ENCODE assay signal across 8 cellular contexts in the genomic region with DNA sequence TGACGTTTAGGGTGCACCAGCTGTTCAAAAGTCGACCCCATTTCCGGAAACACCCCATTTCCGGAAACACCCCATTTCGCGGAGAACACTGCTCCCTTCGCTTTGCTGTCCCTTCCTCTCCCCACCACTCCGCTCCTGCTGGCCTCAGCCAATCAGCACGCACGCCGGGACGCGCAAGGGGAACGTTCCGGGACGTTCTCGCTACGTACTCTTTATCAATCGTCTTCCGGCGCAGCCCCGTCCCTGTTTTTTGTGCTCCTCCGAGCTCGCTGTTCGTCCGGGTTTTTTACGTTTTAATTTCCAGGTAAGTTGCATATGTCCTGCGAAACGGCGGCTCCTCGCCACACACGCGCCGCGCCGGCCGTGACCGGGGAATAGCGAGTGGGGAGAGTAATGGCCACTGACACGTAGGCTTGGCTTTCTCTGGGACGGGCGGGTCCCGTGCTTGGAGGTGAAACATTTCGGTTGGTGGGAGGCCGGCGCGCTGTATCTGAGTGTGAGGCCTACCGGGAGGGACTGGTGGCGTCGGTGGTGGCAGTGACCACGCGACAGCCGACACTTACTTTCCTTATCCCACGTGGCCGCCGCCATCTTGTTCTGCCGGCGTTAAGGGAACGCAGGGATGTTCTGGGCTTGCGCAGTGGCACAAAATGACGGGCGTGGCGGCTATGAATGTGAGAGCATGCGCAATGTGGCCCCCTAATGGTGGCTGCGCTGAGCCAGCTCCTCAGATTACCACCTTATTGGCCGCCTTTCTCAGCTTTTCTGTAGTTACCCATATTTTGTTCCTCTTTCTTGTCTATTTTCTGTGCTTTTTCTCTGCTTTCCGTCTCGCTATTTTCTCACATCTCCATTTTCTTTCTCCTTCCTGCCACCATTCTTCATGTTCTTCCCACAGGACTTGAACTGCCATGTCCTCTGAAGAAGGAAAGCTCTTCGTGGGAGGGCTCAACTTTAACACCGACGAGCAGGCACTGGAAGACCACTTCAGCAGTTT. TPM values are rescaled to one million over a fixed set of nuclear protein-coding genes. Genes with fewer than 3 reads are reported as not detected.
DNase-seq lines count a peak whose midpoint lies in the region; ATAC-seq and TF ChIP-seq lines count a peak whose summit lies in the region.

RBM3 (plus strand) TSS at position 215 of the 997 bp plus-strand sequence; CDS start at position 912, 697 bp downstream.

- H3K27ac ChIP-seq in angular gyrus (ENCODE audit: low read depth, low read length) (peak within 1 kb of the TSS; percentile 96), psoas muscle (peak within 1 kb of the TSS; percentile 94), urinary bladder (ENCODE audit: low read depth) (peak within 1 kb of the TSS; percentile 93)

- TF ChIP-seq CTCF in psoas muscle (IDR thresholded peaks at IDR 0.05) = peak; percentile 43

- no peaks in the 10 kb centered on the region for H3K9me3 ChIP-seq in psoas muscle

- H3K4me1 ChIP-seq in psoas muscle (peaks cover 8% of the 10 kb centered on the region), urinary bladder (ENCODE audit: insufficient read depth) (no peaks in the 10 kb centered on the region)

- peaks cover 10 to 44% of the 10 kb centered on the region in 2 donors for H3K36me3 ChIP-seq in psoas muscle (ENCODE audit: insufficient read depth in 1 of 2, low read depth in 1 of 2)
- H3K36me3 ChIP-seq in urinary bladder (ENCODE audit: insufficient read depth) = peaks cover 6% of the 10 kb centered on the region

- WGBS in psoas muscle, 3 donors = 0 to 37% (median 0%) methylated on average over 47 to 71 of the region's 71 CpGs
- under 1% methylated on average over 68 of the region's 71 CpGs for WGBS in urinary bladder

- DNase-seq in NCI-H187 treated with DMSO at 0.1 percent for 48 hours (lab: John Stamatoyannopoulos, UW) (peak; percentile 41), T-helper 2 cell (peak; percentile 74 to 98 (median 89)), left ventricle myocardium superior (peak; percentile 93), psoas muscle (peak; percentile 92 to 97)

- no peaks in the 10 kb centered on the region for H3K27me3 ChIP-seq in psoas muscle (ENCODE audit: insufficient read depth in 3 of 3, low read length in 2 of 3)

- H3K4me3 ChIP-seq in psoas muscle = peak within 1 kb of the TSS; percentile 78
- peak within 1 kb of the TSS; percentile 72 for H3K4me3 ChIP-seq in urinary bladder (ENCODE audit: low read depth, low read length)

- intact Hi-C loops in left ventricle myocardium superior (cut with micrococcal nuclease) (no loop called here), psoas muscle (cut with DNase I) (no loop called here)

- ATAC-seq in GM18499 (IDR thresholded peaks at IDR 0.05; ENCODE audit: insufficient read depth, unreplicated experiment) (peak; percentile 50), HG02938 (IDR thresholded peaks at IDR 0.05; ENCODE audit: unreplicated experiment) (peak; percentile 84), left ventricle myocardium superior (peak; percentile 99), psoas muscle (peak; percentile 96 to 98 (median 96))

RNA-seq across cellular contexts. Expression of gene RBM3, which starts in this region (rescaled TPM):
- 103 TPM for total RNA-seq in left ventricle myocardium superior
- 100 to 1,000 TPM in 2 of 4 donors, 10 to 100 TPM in 2; 15.9 to 206 (median 83.2) TPM for total RNA-seq in psoas muscle
- 100 to 1,000 TPM in 1 of 3 donors, 10 to 100 TPM in 2; 26.4 to 137 (median 68.9) TPM for polyA plus RNA-seq in psoas muscle
- total RNA-seq in urinary bladder = 198 TPM
- 205 TPM for polyA plus RNA-seq in urinary bladder

Comparison
In these comparisons a context has a peak if more than half of its experiments do, and no peak if none do; other contexts are left out.
1. Peak in every context shown above with its lines: DNase-seq, ATAC-seq, H3K4me3 ChIP-seq and H3K27ac ChIP-seq.
2. DNase-seq: peak in every context shown above with its lines; median percentile 94 in psoas muscle; 93 in left ventricle myocardium superior; 89 in T-helper 2 cell; 41 in NCI-H187 treated with DMSO at 0.1 percent for 48 hours.